10 cellular contexts compared by ENCODE assay signal in the genomic region with DNA sequence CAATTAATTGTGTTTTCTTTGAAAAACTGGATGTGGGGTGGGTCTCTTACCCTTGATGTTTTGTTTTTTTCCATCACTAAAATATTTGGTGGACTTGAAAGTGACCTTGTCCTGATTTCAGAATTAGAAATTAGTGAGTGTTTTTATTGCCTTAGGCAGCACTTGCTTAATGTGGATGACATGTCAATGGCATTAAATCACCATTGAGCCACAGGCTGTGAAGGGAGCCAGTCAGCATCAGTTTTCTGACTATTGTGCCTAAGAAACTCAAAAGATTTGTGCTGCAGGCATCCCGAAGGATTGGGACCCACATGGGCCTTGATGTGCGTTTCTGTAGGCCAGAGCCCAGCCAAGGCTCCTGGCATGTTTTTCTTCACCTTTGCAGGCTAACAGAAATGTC. TPM values are rescaled to one million over a fixed set of nuclear protein-coding genes. Genes with fewer than 3 reads are reported as not detected.
A peak's percentile ranks its signal among the peaks of the same experiment; 100 is the strongest.
DNase-seq lines count a peak whose midpoint lies in the region; ATAC-seq and TF ChIP-seq lines count a peak whose summit lies in the region.
"Had no signal": no experiment of that assay in that cellular context is flagged by ENCODE, and none has a peak within 500 bp of the region (broad histone marks: within the 10 kb centered on the region; RNA-seq: fewer than 3 reads in every experiment).

No MANE protein-coding gene starts in this region.

- H3K4me3 ChIP-seq in heart left ventricle (no peak overlapping the region), ascending aorta (no peak overlapping the region), upper lobe of right lung (no peak overlapping the region)
- H3K4me3 ChIP-seq: SJCRH30 had no signal

- ATAC-seq in heart left ventricle (no peak), Right ventricle myocardium superior (ENCODE audit: poor library complexity) (no peak), upper lobe of right lung (no peak), GM18505 (IDR thresholded peaks at IDR 0.05; ENCODE audit: unreplicated experiment) (no peak)
- no peak for ATAC-seq in activated naive CD8-positive, alpha-beta T cell treated with anti-CD3 and anti-CD28 coated beads, Interleukin-2, amount 50 U/mL, for 24 hours

- H3K36me3 Mint-ChIP-seq in neural crest cell (ENCODE audit: low read depth): peaks cover 13% of the 10 kb centered on the region
- peaks cover 12% of the 10 kb centered on the region for H3K36me3 Mint-ChIP-seq in activated naive CD8-positive, alpha-beta T cell treated with anti-CD3 and anti-CD28 coated beads, Interleukin-2, amount 50 U/mL, for 24 hours (ENCODE audit: low read depth)

- H3K9me3 ChIP-seq in heart left ventricle (no peaks in the 10 kb centered on the region), ascending aorta (no peaks in the 10 kb centered on the region), upper lobe of right lung (no peaks in the 10 kb centered on the region)
- H3K9me3 ChIP-seq: SJCRH30 had no signal

- no peaks in the 10 kb centered on the region for H3K27me3 ChIP-seq in heart left ventricle
- H3K27me3 ChIP-seq in ascending aorta: no peaks in the 10 kb centered on the region
- H3K27me3 ChIP-seq in upper lobe of right lung: no peaks in the 10 kb centered on the region
- H3K27me3 ChIP-seq: SJCRH30 had no signal

- H3K4me1 Mint-ChIP-seq in neural crest cell: peaks cover 23% of the 10 kb centered on the region
- H3K4me1 Mint-ChIP-seq in activated naive CD8-positive, alpha-beta T cell treated with anti-CD3 and anti-CD28 coated beads, Interleukin-2, amount 50 U/mL, for 24 hours: peaks cover 29% of the 10 kb centered on the region

- no peaks in the 10 kb centered on the region for H3K27me3 Mint-ChIP-seq in neural crest cell (ENCODE audit: low read depth)
- no peaks in the 10 kb centered on the region for H3K27me3 Mint-ChIP-seq in activated naive CD8-positive, alpha-beta T cell treated with anti-CD3 and anti-CD28 coated beads, Interleukin-2, amount 50 U/mL, for 24 hours

- peak overlapping the region; percentile 21 for H3K27ac Mint-ChIP-seq in neural crest cell (ENCODE audit: unreplicated experiment)
- H3K27ac Mint-ChIP-seq in activated naive CD8-positive, alpha-beta T cell treated with anti-CD3 and anti-CD28 coated beads, Interleukin-2, amount 50 U/mL, for 24 hours: no peak overlapping the region

- H3K27ac ChIP-seq in heart left ventricle (peak overlapping the region in 11 of 12 donors; percentile 19 to 82 (median 63)), ascending aorta (peak overlapping the region; percentile 56 to 76), upper lobe of right lung (peak overlapping the region; percentile 52)
- H3K27ac ChIP-seq: SJCRH30 had no signal

- TF ChIP-seq CTCF in heart left ventricle (IDR thresholded peaks at IDR 0.05) (no peak), ascending aorta (IDR thresholded peaks at IDR 0.05) (no peak), neural crest cell (conservative IDR thresholded peaks at IDR 0.05) (no peak), upper lobe of right lung (IDR thresholded peaks at IDR 0.05) (no peak)

- no peak overlapping the region for H3K4me3 Mint-ChIP-seq in neural crest cell
- no peak overlapping the region for H3K4me3 Mint-ChIP-seq in activated naive CD8-positive, alpha-beta T cell treated with anti-CD3 and anti-CD28 coated beads, Interleukin-2, amount 50 U/mL, for 24 hours

- no peaks in the 10 kb centered on the region for H3K9me3 Mint-ChIP-seq in neural crest cell
- no peaks in the 10 kb centered on the region for H3K9me3 Mint-ChIP-seq in activated naive CD8-positive, alpha-beta T cell treated with anti-CD3 and anti-CD28 coated beads, Interleukin-2, amount 50 U/mL, for 24 hours

- intact Hi-C loops in heart left ventricle (cut with DNase I): loop anchor here in 1 of 10 donors (5.0 kb wide), 1 partner anchor 50 kb away; no protein-coding TSS in a partner anchor
- intact Hi-C loops in Right ventricle myocardium superior (cut with DNase I): no loop called here
- intact Hi-C loops in ascending aorta (cut with DNase I): loop anchor here (2.0 kb wide), 1 partner anchor 55 kb away; no protein-coding TSS in a partner anchor
- intact Hi-C loops in upper lobe of right lung (cut with DNase I): no loop called here

- DNase-seq in heart left ventricle (no peak), Right ventricle myocardium superior (no peak), ascending aorta (ENCODE audit: low spot score in 2 of 2) (no peak), neural crest cell (ENCODE audit: low read depth, low spot score) (no peak), upper lobe of right lung (no peak), NCI-H510A (lab: John Stamatoyannopoulos, UW) (no peak)
- no peak for DNase-seq in activated naive CD8-positive, alpha-beta T cell treated with anti-CD3 and anti-CD28 coated beads, Interleukin-2, amount 50 U/mL, for 24 hours
- DNase-seq: NCI-H446 treated with DMSO at 0.1 percent for 48 hours, SJCRH30 had no signal

- WGBS in heart left ventricle, 4 donors: 90 to 97% (median 92%) methylated on average over 2 of the region's 2 CpGs

- H3K4me1 ChIP-seq in heart left ventricle (peaks cover 0 to 64% (median 43%) of the 10 kb centered on the region in 12 donors), ascending aorta (peaks cover 3 to 57% of the 10 kb centered on the region in 2 donors), upper lobe of right lung (peaks cover 23% of the 10 kb centered on the region)

- no peak for TF ChIP-seq POLR2A in heart left ventricle (IDR thresholded peaks at IDR 0.05)
- no peak for TF ChIP-seq POLR2A in GM18505 (IDR thresholded peaks at IDR 0.05; ENCODE audit: borderline replicate concordance, extremely low read depth, insufficient read depth, insufficient read length)

- H3K36me3 ChIP-seq in heart left ventricle: peaks cover 0 to 19% (median 7%) of the 10 kb centered on the region in 9 donors
- H3K36me3 ChIP-seq in ascending aorta: peaks cover 0 to 10% of the 10 kb centered on the region in 2 donors
- H3K36me3 ChIP-seq in upper lobe of right lung: peaks cover 7% of the 10 kb centered on the region

RNA-seq across cellular contexts. Expression of gene SWAP70, which starts 53.8 kb away (rescaled TPM):
- total RNA-seq in heart left ventricle (10 to 100 TPM; 16.7 to 38.5 (median 24.0) TPM), Right ventricle myocardium superior (19.0 TPM), ascending aorta (40.1 TPM), neural crest cell (18.1 and 19.4 TPM in 2 replicates), upper lobe of right lung (61.5 TPM)
- polyA plus RNA-seq in heart left ventricle: 10 to 100 TPM in 1 of 2 donors, 1 to 10 TPM in 1; 6.0 to 18.9 TPM
